In the genomic region with DNA sequence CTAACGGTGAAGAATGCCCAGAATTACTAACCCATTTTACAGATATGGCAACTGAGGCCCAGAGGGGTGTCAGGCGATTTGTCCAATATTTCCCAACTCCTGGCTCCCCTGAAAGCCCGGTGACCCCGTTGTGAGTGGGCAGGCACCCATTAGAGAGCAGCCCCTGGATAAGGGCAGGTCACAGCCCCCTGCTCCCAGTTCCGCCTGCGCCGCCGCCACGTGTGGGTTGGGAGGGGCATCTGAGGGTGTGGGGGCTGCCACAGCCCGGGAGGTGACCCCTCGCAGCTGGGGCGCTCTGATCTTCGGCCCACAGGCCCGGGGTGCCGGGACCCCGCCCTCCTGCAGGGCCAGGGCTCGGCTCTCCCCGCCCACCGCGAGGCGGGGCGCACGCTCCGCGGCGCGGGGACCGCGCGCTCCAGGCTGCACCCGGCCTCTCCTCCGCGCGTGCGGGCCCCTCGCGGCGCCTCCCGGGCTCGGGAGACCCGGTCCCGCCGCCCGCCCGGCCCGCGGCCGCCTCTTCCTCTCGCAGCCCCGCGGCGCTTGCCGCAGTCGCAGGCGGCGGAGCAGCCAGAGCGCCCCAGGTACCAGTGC, we compare ENCODE assay signal across 2 cellular contexts.
TF ChIP-seq lines count a peak whose summit lies in the region.

TSS of gene HTR6 (plus strand) at position 423 of the 591 bp plus-strand sequence. CDS start 879 bp downstream, outside the sequence.

TF ChIP-seq in IMR-90, 13 proteins besides CTCF, POLR2A, EP300 and RAD21 (continued from another document):
- TF ChIP-seq SMC3 (IDR thresholded peaks at IDR 0.05; ENCODE audit: low read depth, low read length) (no peak), RFX5 (IDR thresholded peaks at IDR 0.05; ENCODE audit: low read depth, low read length) (no peak), FOS (IDR thresholded peaks at IDR 0.05; ENCODE audit: low read depth, low read length) (no peak), CHD1 (IDR thresholded peaks at IDR 0.05; ENCODE audit: low read depth, low read length) (no peak), CEBPB (IDR thresholded peaks at IDR 0.05; ENCODE audit: low read depth, low read length) (no peak), RCOR1 (IDR thresholded peaks at IDR 0.05; ENCODE audit: insufficient replicate concordance, low read length) (no peak), MAFK (IDR thresholded peaks at IDR 0.05; ENCODE audit: low read depth, low read length) (no peak), ELK1 (IDR thresholded peaks at IDR 0.05; ENCODE audit: borderline replicate concordance, low read depth, low read length) (no peak), NFE2L2 (IDR thresholded peaks at IDR 0.05; ENCODE audit: low read depth, low read length) (no peak), MXI1 (IDR thresholded peaks at IDR 0.05; ENCODE audit: borderline replicate concordance, low read depth, low read length) (no peak), MAZ (IDR thresholded peaks at IDR 0.05; ENCODE audit: borderline replicate concordance, low read depth, low read length) (no peak)
- TF ChIP-seq, protein P1, sequence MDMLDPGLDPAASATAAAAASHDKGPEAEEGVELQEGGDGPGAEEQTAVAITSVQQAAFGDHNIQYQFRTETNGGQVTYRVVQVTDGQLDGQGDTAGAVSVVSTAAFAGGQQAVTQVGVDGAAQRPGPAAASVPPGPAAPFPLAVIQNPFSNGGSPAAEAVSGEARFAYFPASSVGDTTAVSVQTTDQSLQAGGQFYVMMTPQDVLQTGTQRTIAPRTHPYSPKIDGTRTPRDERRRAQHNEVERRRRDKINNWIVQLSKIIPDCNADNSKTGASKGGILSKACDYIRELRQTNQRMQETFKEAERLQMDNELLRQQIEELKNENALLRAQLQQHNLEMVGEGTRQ (IDR thresholded peaks at IDR 0.05; ENCODE audit: low read depth, low read length), result no peak

TF ChIP-seq in neural cell, 6 proteins besides CTCF, POLR2A, EP300 and RAD21 (continued from another document):
- TF ChIP-seq REST (IDR thresholded peaks at IDR 0.05; ENCODE audit: borderline replicate concordance) (no peak), EZH2 (IDR thresholded peaks at IDR 0.05; ENCODE audit: borderline replicate concordance, insufficient read depth, low read length, poor library complexity, severe bottlenecking) (no peak), MXI1 (conservative IDR thresholded peaks at IDR 0.05; ENCODE audit: poor library complexity, severe bottlenecking) (no peak), POLR2AphosphoS5 (IDR thresholded peaks at IDR 0.05) (no peak), SMC3 (conservative IDR thresholded peaks at IDR 0.05; ENCODE audit: poor library complexity) (no peak)
